22 cellular contexts compared by ENCODE assay signal in genomic region chr2:28326469-28326805, GRCh38.
A peak's percentile ranks its signal among the peaks of the same experiment; 100 is the strongest.
DNase-seq lines count a peak whose midpoint lies in the region; ATAC-seq, FAIRE-seq and TF ChIP-seq lines count a peak whose summit lies in the region.
"Had no signal": no experiment of that assay in that cellular context is flagged by ENCODE, and none has a peak within 500 bp of the region (broad histone marks: within the 10 kb centered on the region; RNA-seq: fewer than 3 reads in every experiment).

No MANE protein-coding gene starts in this region.

- CTCF ChIA-PET in RWPE1 (lab: Yijun Ruan, JAX): no interaction called here

- POLR2A ChIA-PET in RWPE1 (lab: Yijun Ruan, JAX; ENCODE audit: low non-redundant PET): no interaction called here

- intact Hi-C loops in kidney (cut with DNase I): no loop called here

- no peaks in the 10 kb centered on the region for H3K27me3 ChIP-seq in thoracic aorta (replicated peaks; ENCODE audit: insufficient read depth)
- H3K27me3 ChIP-seq: BE2C, MG63, stomach, upper lobe of left lung had no signal

- H3K27ac ChIP-seq in RWPE1 (0 out of 2 replicates have a peak overlapping the region, but pooled peaks have one; percentile 9), kidney (ENCODE audit: low read depth in 2 of 2, low read length in 2 of 2) (peak overlapping the region; percentile 67 to 70), thoracic aorta (peak overlapping the region; percentile 27 to 28)
- H3K27ac ChIP-seq: upper lobe of left lung had no signal

- peaks cover 16 to 19% of the 10 kb centered on the region in 2 donors for H3K4me1 ChIP-seq in kidney (ENCODE audit: control insufficient read depth in 1 of 2, insufficient read depth in 1 of 2, low read depth in 1 of 2, low read length in 2 of 2)
- peaks cover 23 to 44% of the 10 kb centered on the region in 2 donors for H3K4me1 ChIP-seq in thoracic aorta (ENCODE audit: control insufficient read depth in 1 of 2, low read depth in 2 of 2)

- DNase-seq in NCI-H2107 treated with DMSO at 0.1 percent for 48 hours (lab: John Stamatoyannopoulos, UW; ENCODE audit: unreplicated experiment) (peak; percentile 23), NCI-H2107 (lab: John Stamatoyannopoulos, UW) (no peak), RWPE1 (ENCODE audit: low spot score) (no peak), kidney (no peak), thoracic aorta (ENCODE audit: low spot score) (no peak)
- no peak for DNase-seq in effector CD8-positive, alpha-beta T cell (lab: John Stamatoyannopoulos, UW)
- DNase-seq: activated naive CD8-positive, alpha-beta T cell treated with anti-CD3 and anti-CD28 coated beads, Interleukin-2, amount 10 ng/mL, durations not matched to agents 7 days and 5 days; MG63; NCI-H1694 treated with DMSO at 0.1 percent for 48 hours; NCI-H82; PC-3; stimulated activated CD4-positive, alpha-beta T cell treated with anti-CD3 and anti-CD28 coated beads, Interleukin-4, amount 100 ng/mL, for 1 hour; stomach; T-cell had no signal

- no peaks in the 10 kb centered on the region for H3K9me3 ChIP-seq in kidney (ENCODE audit: control insufficient read depth in 1 of 2, low read length in 2 of 2)
- no peaks in the 10 kb centered on the region for H3K9me3 ChIP-seq in thoracic aorta
- H3K9me3 ChIP-seq: A549, BE2C, MG63, stomach, upper lobe of left lung had no signal

- ATAC-seq in thoracic aorta (ENCODE audit: insufficient number of reproducible peaks, low FRiP score, low read depth) (no peak), HG03139 (IDR thresholded peaks at IDR 0.05; ENCODE audit: unreplicated experiment) (no peak), HG02981 (IDR thresholded peaks at IDR 0.05; ENCODE audit: unreplicated experiment) (no peak)
- ATAC-seq: K562, PC-3, T-cell had no signal

- no peaks in the 10 kb centered on the region for H3K36me3 ChIP-seq in kidney (ENCODE audit: control insufficient read depth in 1 of 2, insufficient read depth in 2 of 2, low read length in 2 of 2)
- H3K36me3 ChIP-seq in thoracic aorta: no peaks in the 10 kb centered on the region
- H3K36me3 ChIP-seq: BE2C, MG63, stomach, upper lobe of left lung had no signal

- H3K4me3 ChIP-seq in kidney (ENCODE audit: low read length in 2 of 2): no peak overlapping the region
- no peak overlapping the region for H3K4me3 ChIP-seq in thoracic aorta
- H3K4me3 ChIP-seq: A549, K562, MG63, smooth muscle cell, stomach, upper lobe of left lung had no signal

- H3K9ac ChIP-seq in kidney (ENCODE audit: low read length in 2 of 2): no peak overlapping the region

- TF ChIP-seq CTCF in RWPE1 (conservative IDR thresholded peaks at IDR 0.05; ENCODE audit: low read depth): no peak
- TF ChIP-seq CTCF in kidney (IDR thresholded peaks at IDR 0.05; ENCODE audit: borderline replicate concordance, extremely low read depth, insufficient read depth): no peak
- no peak for TF ChIP-seq CTCF in thoracic aorta (IDR thresholded peaks at IDR 0.05)

- no peak for FAIRE-seq in kidney (lab: Jason Lieb, UNC)
- FAIRE-seq: A549, K562, TTC549 had no signal

Comparison
In these comparisons a context has a peak if more than half of its experiments do, and no peak if none do; other contexts are left out.
1. H3K27ac ChIP-seq: peak in every context shown above with its lines; median percentile 68 in kidney; 28 in thoracic aorta; 9 in RWPE1.